In genomic region chr12:7162691-7163114, GRCh38 we compare ENCODE assay signal across 8 cellular contexts. TPM values are rescaled to one million over a fixed set of nuclear protein-coding genes. Genes with fewer than 3 reads are reported as not detected.
DNase-seq lines count a peak whose midpoint lies in the region; ATAC-seq, FAIRE-seq and TF ChIP-seq lines count a peak whose summit lies in the region.

No MANE protein-coding gene starts in this region.

- CTCF ChIA-PET in HepG2 (lab: Yijun Ruan, JAX; ENCODE audit: low intra/inter-chr PET ratio, low total read pairs), result interaction anchor here (0.8 to 1.1 kb wide), 3 partner anchors 18 to 102 kb away, joined by 3 to 5 read pairs (median 4); partner anchors contain the start of gene C1S

- in situ Hi-C loops in HepG2 (cut with HindIII; ENCODE audit: extremely low pct_ligation_motif_present, low pct_unique_long_range_greater_than_20kb), result no loop called here

- H3K4me3 ChIP-seq in breast epithelium (peak overlapping the region in 2 of 3 donors; percentile 22 to 54), HepG2 (replicated peaks in 1 of 3; ENCODE audit: insufficient read depth in 1 of 3, low read depth in 2 of 3, low read length in 3 of 3) (no peak overlapping the region; a peak in 1 of 6 replicates), stomach (no peak overlapping the region)

- H3K36me3 ChIP-seq in breast epithelium (no peaks in the 10 kb centered on the region), HepG2 (replicated peaks in 1 of 2; ENCODE audit: control insufficient read depth in 1 of 2, insufficient read depth in 2 of 2, low read length in 2 of 2) (0 out of 5 replicates have a peak, but pooled peaks cover 0 to 1% of the 10 kb centered on the region in 2 experiments), stomach (peaks cover 0 to 9% (median 9%) of the 10 kb centered on the region in 4 donors)

- WGBS in HepG2 (ENCODE audit: low lambda C conversion rate), result 11% methylated on average over 18 of the region's 19 CpGs
- WGBS in stomach, 5 donors, result 7 to 9% (median 8%) methylated on average over 19 of the region's 19 CpGs

- no peak for TF ChIP-seq EP300 in HepG2 (IDR thresholded peaks at IDR 0.05; ENCODE audit: low read depth in 2 of 2, low read length in 2 of 2)
- no peak for TF ChIP-seq EP300 in HepG2 (CRISPR knock-in tag; IDR thresholded peaks at IDR 0.05; ENCODE audit: borderline replicate concordance)
- TF ChIP-seq EP300 in stomach (IDR thresholded peaks at IDR 0.05), result no peak

- H3K79me2 ChIP-seq in HepG2 (ENCODE audit: insufficient read depth, low read length), result no peaks in the 10 kb centered on the region

- H3K4me2 ChIP-seq in HepG2 (ENCODE audit: low read depth, low read length), result no peak overlapping the region; the same call in 1 of the 2 replicates

- TF ChIP-seq CTCF in breast epithelium (IDR thresholded peaks at IDR 0.05) (peak; percentile 20 to 66 (median 60)), HepG2 (CRISPR knock-in tag; IDR thresholded peaks at IDR 0.05) (peak; percentile 83), stomach (IDR thresholded peaks at IDR 0.05) (peak in 5 of 7 experiments; percentile 12 to 42 (median 38))

- no peak overlapping the region for H3K9ac ChIP-seq in HepG2 (ENCODE audit: insufficient read depth, low read depth, low read length)

- intact Hi-C loops in Right ventricle myocardium inferior (cut with DNase I), result no loop called here
- intact Hi-C loops in cardiac septum (cut with DNase I), result no loop called here
- intact Hi-C loops in breast epithelium (cut with DNase I; ENCODE audit: low total_unique reads), result no loop called here
- intact Hi-C loops in HepG2 (cut with micrococcal nuclease; ENCODE audit: unreplicated experiment), result loop anchor here (1.0 kb wide), 1 partner anchor 26 kb away; no protein-coding TSS in a partner anchor
- intact Hi-C loops in stomach (cut with DNase I; ENCODE audit: low total_unique reads), result no loop called here

- peak; percentile 15 for FAIRE-seq in HepG2 (lab: Jason Lieb, UNC)

- peak; percentile 52; the same call in 1 of the 2 replicates for TF ChIP-seq RAD21 in HepG2 (CRISPR knock-in tag; IDR thresholded peaks at IDR 0.05)

- H3K27me3 ChIP-seq in breast epithelium, result no peaks in the 10 kb centered on the region
- peaks cover 0 to 6% of the 10 kb centered on the region in 2 experiments; a peak in 2 of 5 replicates for H3K27me3 ChIP-seq in HepG2 (ENCODE audit: control insufficient read depth in 1 of 2, insufficient read depth in 2 of 2, low read length in 2 of 2)
- peaks cover 0 to 29% (median 10%) of the 10 kb centered on the region in 3 donors for H3K27me3 ChIP-seq in stomach

- no peak overlapping the region for H2AFZ ChIP-seq in HepG2 (ENCODE audit: low read length)

- peaks cover 0 to 2% of the 10 kb centered on the region in 2 donors for H3K9me3 ChIP-seq in breast epithelium
- H3K9me3 ChIP-seq in HepG2 (ENCODE audit: low read length), result peaks cover 12% of the 10 kb centered on the region; the same call in 1 of the 2 replicates
- peaks cover 0 to under 1% (median under 1%) of the 10 kb centered on the region in 4 donors for H3K9me3 ChIP-seq in stomach

- ATAC-seq in Right ventricle myocardium inferior (peak; percentile 42), HepG2 (peak; percentile 92), GM19324 (IDR thresholded peaks at IDR 0.05; ENCODE audit: low FRiP score, unreplicated experiment) (no peak)

- BruUV-seq in HepG2 (replicated peaks; lab: Mats Ljungman, UMichigan), result no TSS peak

- POLR2A ChIA-PET in HepG2 (lab: Yijun Ruan, JAX), result no interaction called here

- DNase-seq in Right ventricle myocardium inferior (ENCODE audit: missing footprints), result no peak
- no peak for DNase-seq in cardiac septum (ENCODE audit: low spot score)
- peak; percentile 87 for DNase-seq in NCI-H774 (lab: John Stamatoyannopoulos, UW)
- DNase-seq in breast epithelium (ENCODE audit: low spot score in 2 of 2), result no peak
- DNase-seq in HepG2 (ENCODE audit: low spot score), result peak; percentile 52
- DNase-seq in stomach, result peak; percentile 50
- no peak for DNase-seq in AG08395 (ENCODE audit: low spot score)

- H3K27ac ChIP-seq in breast epithelium (no peak overlapping the region), HepG2 (ENCODE audit: extremely low read length, insufficient read depth, low read length) (no peak overlapping the region), stomach (no peak overlapping the region)

- TF ChIP-seq POLR2A in breast epithelium (IDR thresholded peaks at IDR 0.05) (no peak), HepG2 (IDR thresholded peaks at IDR 0.05; ENCODE audit: insufficient read depth in 1 of 2, low read depth in 2 of 2, low read length in 2 of 2) (no peak), stomach (IDR thresholded peaks at IDR 0.05) (no peak)

- H3K4me1 ChIP-seq in breast epithelium (no peaks in the 10 kb centered on the region), HepG2 (ENCODE audit: insufficient read depth, low read length) (0 out of 2 replicates have a peak, but pooled peaks cover 8% of the 10 kb centered on the region), stomach (peaks cover 0 to 11% (median 6%) of the 10 kb centered on the region in 4 donors)

- no peaks in the 10 kb centered on the region for H4K20me1 ChIP-seq in HepG2 (ENCODE audit: insufficient read depth, low read length)

RNA-seq across cellular contexts. Expression of gene PEX5, which starts 26.8 kb away (rescaled TPM):
- 30.9 TPM for total RNA-seq in Right ventricle myocardium inferior
- 30.3 TPM for total RNA-seq in cardiac septum
- 10 to 100 TPM; 41.7 to 79.7 (median 62.6) TPM for total RNA-seq in breast epithelium
- total RNA-seq in HepG2 (2016; rRNA removed; fragmentation: Illumina TruSeq; extraction: Trizol), result 29.0 and 35.2 TPM in 2 replicates
- 25.2 and 29.3 TPM in 2 replicates for total RNA-seq in HepG2 (2016; cell fraction: cytosol; rRNA removed; fragmentation: Illumina TruSeq; extraction: Trizol; ENCODE audit: low read depth)
- total RNA-seq in HepG2 (2016; cell fraction: insoluble cytoplasmic fraction; rRNA removed; fragmentation: Illumina TruSeq; extraction: Trizol), result 29.8 and 33.2 TPM in 2 replicates
- total RNA-seq in HepG2 (2016; cell fraction: membrane; rRNA removed; fragmentation: Illumina TruSeq; extraction: Trizol), result 26.2 and 26.3 TPM in 2 replicates
- 19.6 and 20.8 TPM in 2 replicates for total RNA-seq in HepG2 (2016; cell fraction: nucleus; rRNA removed; fragmentation: Illumina TruSeq; extraction: Trizol)
- polyA plus RNA-seq in HepG2 (2011; rRNA removed), result 16.4 and 17.4 TPM in 2 replicates
- polyA plus RNA-seq in HepG2 (2011; cell fraction: cytosol; rRNA removed), result 15.0 and 16.0 TPM in 2 replicates
- 23.2 and 24.1 TPM in 2 replicates for polyA plus RNA-seq in HepG2 (2011; cell fraction: nucleus; rRNA removed)
- 22.6 and 23.6 TPM in 2 replicates for polyA plus RNA-seq in HepG2 (2012)
- polyA plus RNA-seq in HepG2 (2016; cell fraction: cytosol; fragmentation: Illumina TruSeq; extraction: Trizol; ENCODE audit: low read depth), result 5.1 and 5.5 TPM in 2 replicates
- 26.7 and 30.1 TPM in 2 replicates for polyA plus RNA-seq in HepG2 (2016; cell fraction: insoluble cytoplasmic fraction; fragmentation: Illumina TruSeq; extraction: Trizol; ENCODE audit: low read depth)
- polyA plus RNA-seq in HepG2 (2016; cell fraction: membrane; fragmentation: Illumina TruSeq; extraction: Trizol; ENCODE audit: low read depth), result 12.7 and 15.4 TPM in 2 replicates
- 26.8 and 27.9 TPM in 2 replicates for polyA plus RNA-seq in HepG2 (2016; cell fraction: nucleus; fragmentation: Illumina TruSeq; extraction: Trizol; ENCODE audit: insufficient read depth, low read depth)
- polyA minus RNA-seq in HepG2 (2011; rRNA and poly(A)+ RNA removed; ENCODE audit: low replicate concordance), result 23.0 and 24.3 TPM in 2 replicates
- 11.6 and 15.5 TPM in 2 replicates for polyA minus RNA-seq in HepG2 (2011; cell fraction: cytosol; rRNA and poly(A)+ RNA removed)
- polyA minus RNA-seq in HepG2 (2011; cell fraction: nucleus; rRNA and poly(A)+ RNA removed), result 11.2 and 15.5 TPM in 2 replicates
- 10 to 100 TPM; 21.7 to 49.0 (median 24.1) TPM for total RNA-seq in stomach
- polyA plus RNA-seq in stomach, result 10 to 100 TPM; 15.7 to 23.4 (median 22.6) TPM

RNA-seq across cellular contexts. Expression of gene CLSTN3, which starts 32.5 kb away (rescaled TPM):
- 5.7 TPM for total RNA-seq in Right ventricle myocardium inferior
- total RNA-seq in cardiac septum, result 5.7 TPM
- total RNA-seq in breast epithelium, result 10 to 100 TPM; 23.9 to 58.7 (median 40.3) TPM
- 10.8 and 26.2 TPM in 2 replicates for total RNA-seq in HepG2 (2016; rRNA removed; fragmentation: Illumina TruSeq; extraction: Trizol)
- 2.9 and 3.7 TPM in 2 replicates for total RNA-seq in HepG2 (2016; cell fraction: cytosol; rRNA removed; fragmentation: Illumina TruSeq; extraction: Trizol; ENCODE audit: low read depth)
- 10.0 and 27.0 TPM in 2 replicates for total RNA-seq in HepG2 (2016; cell fraction: insoluble cytoplasmic fraction; rRNA removed; fragmentation: Illumina TruSeq; extraction: Trizol)
- total RNA-seq in HepG2 (2016; cell fraction: membrane; rRNA removed; fragmentation: Illumina TruSeq; extraction: Trizol), result 5.3 TPM in 2 replicates
- total RNA-seq in HepG2 (2016; cell fraction: nucleus; rRNA removed; fragmentation: Illumina TruSeq; extraction: Trizol), result 35.4 and 43.8 TPM in 2 replicates
- polyA plus RNA-seq in HepG2 (2011; rRNA removed), result 94.1 and 118 TPM in 2 replicates
- 79.5 and 81.3 TPM in 2 replicates for polyA plus RNA-seq in HepG2 (2011; cell fraction: cytosol; rRNA removed)
- polyA plus RNA-seq in HepG2 (2011; cell fraction: nucleus; rRNA removed), result 155 and 157 TPM in 2 replicates
- 61.8 and 69.9 TPM in 2 replicates for polyA plus RNA-seq in HepG2 (2012)
- 1.3 and 2.0 TPM in 2 replicates for polyA plus RNA-seq in HepG2 (2016; cell fraction: cytosol; fragmentation: Illumina TruSeq; extraction: Trizol; ENCODE audit: low read depth)
- 9.0 and 11.0 TPM in 2 replicates for polyA plus RNA-seq in HepG2 (2016; cell fraction: insoluble cytoplasmic fraction; fragmentation: Illumina TruSeq; extraction: Trizol; ENCODE audit: low read depth)
- polyA plus RNA-seq in HepG2 (2016; cell fraction: membrane; fragmentation: Illumina TruSeq; extraction: Trizol; ENCODE audit: low read depth), result 3.0 and 3.4 TPM in 2 replicates
- polyA plus RNA-seq in HepG2 (2016; cell fraction: nucleus; fragmentation: Illumina TruSeq; extraction: Trizol; ENCODE audit: insufficient read depth, low read depth), result 67.7 and 79.8 TPM in 2 replicates
- 46.9 and 191 TPM in 2 replicates for polyA minus RNA-seq in HepG2 (2011; rRNA and poly(A)+ RNA removed; ENCODE audit: low replicate concordance)
- polyA minus RNA-seq in HepG2 (2011; cell fraction: cytosol; rRNA and poly(A)+ RNA removed), result 49.9 and 80.8 TPM in 2 replicates
- polyA minus RNA-seq in HepG2 (2011; cell fraction: nucleus; rRNA and poly(A)+ RNA removed), result 47.9 and 63.4 TPM in 2 replicates
- 100 to 1,000 TPM in 2 of 5 donors, 10 to 100 TPM in 2, 1 to 10 TPM in 1; 8.5 to 149 (median 83.2) TPM for total RNA-seq in stomach
- 1 to 10 TPM; 2.4 to 7.8 (median 4.0) TPM for polyA plus RNA-seq in stomach

RNA-seq across cellular contexts. Expression of gene RBP5, which starts 34.0 kb away (rescaled TPM):
- 0.54 TPM for total RNA-seq in Right ventricle myocardium inferior
- 0.62 TPM for total RNA-seq in cardiac septum
- 1 to 10 TPM; 1.1 to 3.3 (median 2.9) TPM for total RNA-seq in breast epithelium
- total RNA-seq in HepG2 (2016; rRNA removed; fragmentation: Illumina TruSeq; extraction: Trizol), result 19.8 and 21.4 TPM in 2 replicates
- total RNA-seq in HepG2 (2016; cell fraction: cytosol; rRNA removed; fragmentation: Illumina TruSeq; extraction: Trizol; ENCODE audit: low read depth), result 9.8 and 10.8 TPM in 2 replicates
- 19.4 and 22.0 TPM in 2 replicates for total RNA-seq in HepG2 (2016; cell fraction: insoluble cytoplasmic fraction; rRNA removed; fragmentation: Illumina TruSeq; extraction: Trizol)
- 10.5 and 10.7 TPM in 2 replicates for total RNA-seq in HepG2 (2016; cell fraction: membrane; rRNA removed; fragmentation: Illumina TruSeq; extraction: Trizol)
- 10.1 and 12.6 TPM in 2 replicates for total RNA-seq in HepG2 (2016; cell fraction: nucleus; rRNA removed; fragmentation: Illumina TruSeq; extraction: Trizol)
- 13.8 and 17.5 TPM in 2 replicates for polyA plus RNA-seq in HepG2 (2011; rRNA removed)
- 11.8 and 12.1 TPM in 2 replicates for polyA plus RNA-seq in HepG2 (2011; cell fraction: cytosol; rRNA removed)
- polyA plus RNA-seq in HepG2 (2011; cell fraction: nucleus; rRNA removed), result 32.8 and 44.7 TPM in 2 replicates
- 13.0 and 19.0 TPM in 2 replicates for polyA plus RNA-seq in HepG2 (2012)
- 11.0 and 15.5 TPM in 2 replicates for polyA plus RNA-seq in HepG2 (2016; cell fraction: cytosol; fragmentation: Illumina TruSeq; extraction: Trizol; ENCODE audit: low read depth)
- 28.5 and 29.8 TPM in 2 replicates for polyA plus RNA-seq in HepG2 (2016; cell fraction: insoluble cytoplasmic fraction; fragmentation: Illumina TruSeq; extraction: Trizol; ENCODE audit: low read depth)
- polyA plus RNA-seq in HepG2 (2016; cell fraction: membrane; fragmentation: Illumina TruSeq; extraction: Trizol; ENCODE audit: low read depth), result 9.1 and 12.4 TPM in 2 replicates
- 23.8 and 24.2 TPM in 2 replicates for polyA plus RNA-seq in HepG2 (2016; cell fraction: nucleus; fragmentation: Illumina TruSeq; extraction: Trizol; ENCODE audit: insufficient read depth, low read depth)
- 17.1 TPM in 1 of 2 replicates, not detected in the other for polyA minus RNA-seq in HepG2 (2011; rRNA and poly(A)+ RNA removed; ENCODE audit: low replicate concordance)
- polyA minus RNA-seq in HepG2 (2011; cell fraction: cytosol; rRNA and poly(A)+ RNA removed), result 5.3 and 5.5 TPM in 2 replicates
- 12.1 and 20.4 TPM in 2 replicates for polyA minus RNA-seq in HepG2 (2011; cell fraction: nucleus; rRNA and poly(A)+ RNA removed)
- not detected for total RNA-seq in stomach
- polyA plus RNA-seq in stomach, result 1 to 10 TPM; 3.3 to 5.3 (median 5.0) TPM

RNA-seq across cellular contexts. Expression of gene C1RL, which starts 53.7 kb away (rescaled TPM):
- total RNA-seq in Right ventricle myocardium inferior, result 14.4 TPM
- total RNA-seq in cardiac septum, result 10.5 TPM
- total RNA-seq in breast epithelium, result 100 to 1,000 TPM in 2 of 3 donors, 10 to 100 TPM in 1; 80.6 to 138 (median 124) TPM
- 14.2 and 28.9 TPM in 2 replicates for total RNA-seq in HepG2 (2016; rRNA removed; fragmentation: Illumina TruSeq; extraction: Trizol)
- total RNA-seq in HepG2 (2016; cell fraction: cytosol; rRNA removed; fragmentation: Illumina TruSeq; extraction: Trizol; ENCODE audit: low read depth), result 4.9 and 5.6 TPM in 2 replicates
- 14.6 and 24.7 TPM in 2 replicates for total RNA-seq in HepG2 (2016; cell fraction: insoluble cytoplasmic fraction; rRNA removed; fragmentation: Illumina TruSeq; extraction: Trizol)
- total RNA-seq in HepG2 (2016; cell fraction: membrane; rRNA removed; fragmentation: Illumina TruSeq; extraction: Trizol), result 9.1 and 10.3 TPM in 2 replicates
- 30.9 and 42.1 TPM in 2 replicates for total RNA-seq in HepG2 (2016; cell fraction: nucleus; rRNA removed; fragmentation: Illumina TruSeq; extraction: Trizol)
- 53.1 and 73.4 TPM in 2 replicates for polyA plus RNA-seq in HepG2 (2011; rRNA removed)
- polyA plus RNA-seq in HepG2 (2011; cell fraction: cytosol; rRNA removed), result 32.8 and 36.0 TPM in 2 replicates
- 60.3 and 87.6 TPM in 2 replicates for polyA plus RNA-seq in HepG2 (2011; cell fraction: nucleus; rRNA removed)
- polyA plus RNA-seq in HepG2 (2012), result 22.3 and 28.7 TPM in 2 replicates
- 3.0 and 3.5 TPM in 2 replicates for polyA plus RNA-seq in HepG2 (2016; cell fraction: cytosol; fragmentation: Illumina TruSeq; extraction: Trizol; ENCODE audit: low read depth)
- 14.0 and 14.1 TPM in 2 replicates for polyA plus RNA-seq in HepG2 (2016; cell fraction: insoluble cytoplasmic fraction; fragmentation: Illumina TruSeq; extraction: Trizol; ENCODE audit: low read depth)
- polyA plus RNA-seq in HepG2 (2016; cell fraction: membrane; fragmentation: Illumina TruSeq; extraction: Trizol; ENCODE audit: low read depth), result 5.6 and 7.3 TPM in 2 replicates
- 51.4 and 56.2 TPM in 2 replicates for polyA plus RNA-seq in HepG2 (2016; cell fraction: nucleus; fragmentation: Illumina TruSeq; extraction: Trizol; ENCODE audit: insufficient read depth, low read depth)
- polyA minus RNA-seq in HepG2 (2011; rRNA and poly(A)+ RNA removed; ENCODE audit: low replicate concordance), result 41.3 and 114 TPM in 2 replicates
- 30.1 and 38.2 TPM in 2 replicates for polyA minus RNA-seq in HepG2 (2011; cell fraction: cytosol; rRNA and poly(A)+ RNA removed)
- 34.5 and 39.2 TPM in 2 replicates for polyA minus RNA-seq in HepG2 (2011; cell fraction: nucleus; rRNA and poly(A)+ RNA removed)
- 100 to 1,000 TPM in 2 of 5 donors, 10 to 100 TPM in 3; 40.2 to 121 (median 73.3) TPM for total RNA-seq in stomach
- polyA plus RNA-seq in stomach, result 10 to 100 TPM; 18.6 to 43.9 (median 25.1) TPM

Comparison
In these comparisons a context has a peak if more than half of its experiments do, and no peak if none do; other contexts are left out.
1. DNase-seq: peak in NCI-H774 (single experiment), HepG2 (single experiment) and stomach (single experiment); none in Right ventricle myocardium inferior (single experiment), cardiac septum (single experiment), breast epithelium (0 of 2) and AG08395 (single experiment).
2. H3K4me3 ChIP-seq: peak in breast epithelium (2 of 3); none in HepG2 (0 of 3) and stomach (0 of 4).
3. Peak in every context shown above with its lines, with median percentiles within 50 percentile points of each other: CTCF ChIP-seq.